Comparison of ENCODE assay signal across 1 cellular context in the genomic region with DNA sequence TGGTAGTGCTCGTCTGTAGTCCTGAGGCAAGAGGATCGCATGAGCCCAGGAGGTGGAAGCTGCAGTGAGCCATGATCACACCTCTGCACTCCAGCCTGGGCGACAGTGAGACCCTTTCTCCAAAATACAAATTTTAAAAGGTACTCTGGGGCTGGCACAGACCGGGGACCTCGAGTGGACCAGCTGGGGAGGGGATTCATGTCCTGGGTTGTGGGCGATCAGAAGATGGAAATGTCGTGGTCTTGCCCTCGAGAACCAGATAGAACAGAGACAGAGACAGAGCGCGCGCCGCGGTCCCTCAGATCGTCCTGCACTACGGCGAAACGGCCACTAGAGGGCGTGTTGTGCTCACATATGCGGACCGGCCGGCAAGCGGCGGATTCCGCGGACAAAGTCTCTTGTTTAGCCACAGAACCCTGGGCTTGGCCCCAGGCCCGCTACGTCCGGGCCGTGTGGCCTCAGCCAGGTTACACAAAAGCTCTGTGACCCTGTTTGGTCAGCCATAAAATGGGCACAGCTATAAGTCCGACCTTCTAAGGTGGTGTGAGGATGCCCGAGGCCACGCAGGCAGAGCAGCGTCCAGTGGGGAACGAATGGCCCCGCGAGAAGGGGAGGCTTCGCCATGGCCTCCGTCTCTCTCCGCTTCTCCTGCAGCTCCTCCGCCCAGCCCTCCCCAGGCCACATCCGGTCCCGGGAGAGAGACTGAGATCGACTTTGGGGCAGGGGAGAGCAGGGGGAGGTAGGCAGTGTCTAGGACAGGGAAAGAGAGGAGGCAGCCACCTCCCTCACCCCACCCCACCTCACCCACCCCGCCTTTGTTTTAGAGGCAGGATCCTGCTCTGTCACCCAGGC.
TF ChIP-seq lines count a peak whose summit lies in the region.

No MANE protein-coding gene starts in this region.

TF ChIP-seq in HepG2, 621 proteins besides CTCF, POLR2A, EP300 and RAD21 (continued from another document and continues in another):
- TF ChIP-seq, protein P1, sequence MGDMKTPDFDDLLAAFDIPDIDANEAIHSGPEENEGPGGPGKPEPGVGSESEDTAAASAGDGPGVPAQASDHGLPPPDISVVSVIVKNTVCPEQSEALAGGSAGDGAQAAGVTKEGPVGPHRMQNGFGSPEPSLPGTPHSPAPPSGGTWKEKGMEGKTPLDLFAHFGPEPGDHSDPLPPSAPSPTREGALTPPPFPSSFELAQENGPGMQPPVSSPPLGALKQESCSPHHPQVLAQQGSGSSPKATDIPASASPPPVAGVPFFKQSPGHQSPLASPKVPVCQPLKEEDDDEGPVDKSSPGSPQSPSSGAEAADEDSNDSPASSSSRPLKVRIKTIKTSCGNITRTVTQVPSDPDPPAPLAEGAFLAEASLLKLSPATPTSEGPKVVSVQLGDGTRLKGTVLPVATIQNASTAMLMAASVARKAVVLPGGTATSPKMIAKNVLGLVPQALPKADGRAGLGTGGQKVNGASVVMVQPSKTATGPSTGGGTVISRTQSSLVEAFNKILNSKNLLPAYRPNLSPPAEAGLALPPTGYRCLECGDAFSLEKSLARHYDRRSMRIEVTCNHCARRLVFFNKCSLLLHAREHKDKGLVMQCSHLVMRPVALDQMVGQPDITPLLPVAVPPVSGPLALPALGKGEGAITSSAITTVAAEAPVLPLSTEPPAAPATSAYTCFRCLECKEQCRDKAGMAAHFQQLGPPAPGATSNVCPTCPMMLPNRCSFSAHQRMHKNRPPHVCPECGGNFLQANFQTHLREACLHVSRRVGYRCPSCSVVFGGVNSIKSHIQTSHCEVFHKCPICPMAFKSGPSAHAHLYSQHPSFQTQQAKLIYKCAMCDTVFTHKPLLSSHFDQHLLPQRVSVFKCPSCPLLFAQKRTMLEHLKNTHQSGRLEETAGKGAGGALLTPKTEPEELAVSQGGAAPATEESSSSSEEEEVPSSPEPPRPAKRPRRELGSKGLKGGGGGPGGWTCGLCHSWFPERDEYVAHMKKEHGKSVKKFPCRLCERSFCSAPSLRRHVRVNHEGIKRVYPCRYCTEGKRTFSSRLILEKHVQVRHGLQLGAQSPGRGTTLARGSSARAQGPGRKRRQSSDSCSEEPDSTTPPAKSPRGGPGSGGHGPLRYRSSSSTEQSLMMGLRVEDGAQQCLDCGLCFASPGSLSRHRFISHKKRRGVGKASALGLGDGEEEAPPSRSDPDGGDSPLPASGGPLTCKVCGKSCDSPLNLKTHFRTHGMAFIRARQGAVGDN (CRISPR knock-in tag; IDR thresholded peaks at IDR 0.05) = peak; percentile 79
- TF ChIP-seq ZNF260 (CRISPR knock-in tag; IDR thresholded peaks at IDR 0.05; ENCODE audit: borderline replicate concordance, low read depth) (no peak), DNMT3B (CRISPR knock-in tag; conservative IDR thresholded peaks at IDR 0.05) (no peak), GATA4 (IDR thresholded peaks at IDR 0.05; ENCODE audit: borderline replicate concordance, low read depth) (no peak), RCOR2 (CRISPR knock-in tag; IDR thresholded peaks at IDR 0.05) (0 out of 2 replicates have a peak, but pooled peaks have one; percentile 33), HNRNPH1 (optimal IDR thresholded peaks at IDR 0.05; ENCODE audit: low read depth, low read length) (no peak), ZNF251 (CRISPR knock-in tag; IDR thresholded peaks at IDR 0.05) (no peak), ZNF768 (CRISPR knock-in tag; IDR thresholded peaks at IDR 0.05) (peak; percentile 78), SKIL (CRISPR knock-in tag; IDR thresholded peaks at IDR 0.05; ENCODE audit: borderline replicate concordance) (no peak), ZNF747 (CRISPR knock-in tag; IDR thresholded peaks at IDR 0.05; ENCODE audit: borderline replicate concordance) (no peak), ZNF24 (IDR thresholded peaks at IDR 0.05) (no peak), SIX1 (CRISPR knock-in tag; IDR thresholded peaks at IDR 0.05; ENCODE audit: borderline replicate concordance) (peak; percentile 23; the same call in 1 of the 2 replicates), NFE2 (CRISPR knock-in tag; IDR thresholded peaks at IDR 0.05) (no peak), TSC22D2 (CRISPR knock-in tag; IDR thresholded peaks at IDR 0.05; ENCODE audit: borderline replicate concordance) (peak; percentile 35; the same call in 1 of the 2 replicates), FUBP1 (CRISPR knock-in tag; IDR thresholded peaks at IDR 0.05; ENCODE audit: borderline replicate concordance) (no peak), DDIT3 (CRISPR knock-in tag; IDR thresholded peaks at IDR 0.05) (no peak), TBX3 (IDR thresholded peaks at IDR 0.05; ENCODE audit: borderline replicate concordance) (no peak), PCBP1 (IDR thresholded peaks at IDR 0.05; ENCODE audit: borderline replicate concordance, low read depth, low read length) (0 out of 2 replicates have a peak, but pooled peaks have one; percentile 53), ZFP36L1 (CRISPR knock-in tag; IDR thresholded peaks at IDR 0.05) (no peak), DR1 (CRISPR knock-in tag; IDR thresholded peaks at IDR 0.05) (no peak), ZNF496 (CRISPR knock-in tag; IDR thresholded peaks at IDR 0.05; ENCODE audit: insufficient replicate concordance) (no peak), HDAC6 (IDR thresholded peaks at IDR 0.05; ENCODE audit: low read depth, low read length) (no peak), ZNF329 (CRISPR knock-in tag; IDR thresholded peaks at IDR 0.05; ENCODE audit: low read depth) (no peak), MED13 (CRISPR knock-in tag; IDR thresholded peaks at IDR 0.05) (no peak), ZSCAN31 (CRISPR knock-in tag; IDR thresholded peaks at IDR 0.05; ENCODE audit: low read depth) (peak; percentile 56; the same call in 1 of the 2 replicates), ZFP36L2 (CRISPR knock-in tag; IDR thresholded peaks at IDR 0.05) (0 out of 2 replicates have a peak, but pooled peaks have one; percentile 46), ZNF275 (CRISPR knock-in tag; IDR thresholded peaks at IDR 0.05; ENCODE audit: borderline replicate concordance) (no peak), ZNF205 (CRISPR knock-in tag; IDR thresholded peaks at IDR 0.05) (peak; percentile 69; the same call in 1 of the 2 replicates), ZNF772 (CRISPR knock-in tag; IDR thresholded peaks at IDR 0.05) (0 out of 2 replicates have a peak, but pooled peaks have one; percentile 51), HNF1B (CRISPR knock-in tag; IDR thresholded peaks at IDR 0.05) (0 out of 2 replicates have a peak, but pooled peaks have one; percentile 43)
- TF ChIP-seq, protein P2, sequence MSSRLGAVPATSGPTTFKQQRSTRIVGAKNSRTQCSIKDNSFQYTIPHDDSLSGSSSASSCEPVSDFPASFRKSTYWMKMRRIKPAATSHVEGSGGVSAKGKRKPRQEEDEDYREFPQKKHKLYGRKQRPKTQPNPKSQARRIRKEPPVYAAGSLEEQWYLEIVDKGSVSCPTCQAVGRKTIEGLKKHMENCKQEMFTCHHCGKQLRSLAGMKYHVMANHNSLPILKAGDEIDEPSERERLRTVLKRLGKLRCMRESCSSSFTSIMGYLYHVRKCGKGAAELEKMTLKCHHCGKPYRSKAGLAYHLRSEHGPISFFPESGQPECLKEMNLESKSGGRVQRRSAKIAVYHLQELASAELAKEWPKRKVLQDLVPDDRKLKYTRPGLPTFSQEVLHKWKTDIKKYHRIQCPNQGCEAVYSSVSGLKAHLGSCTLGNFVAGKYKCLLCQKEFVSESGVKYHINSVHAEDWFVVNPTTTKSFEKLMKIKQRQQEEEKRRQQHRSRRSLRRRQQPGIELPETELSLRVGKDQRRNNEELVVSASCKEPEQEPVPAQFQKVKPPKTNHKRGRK (CRISPR knock-in tag; IDR thresholded peaks at IDR 0.05) = 0 out of 2 replicates have a peak, but pooled peaks have one; percentile 45
- TF ChIP-seq, protein P3, sequence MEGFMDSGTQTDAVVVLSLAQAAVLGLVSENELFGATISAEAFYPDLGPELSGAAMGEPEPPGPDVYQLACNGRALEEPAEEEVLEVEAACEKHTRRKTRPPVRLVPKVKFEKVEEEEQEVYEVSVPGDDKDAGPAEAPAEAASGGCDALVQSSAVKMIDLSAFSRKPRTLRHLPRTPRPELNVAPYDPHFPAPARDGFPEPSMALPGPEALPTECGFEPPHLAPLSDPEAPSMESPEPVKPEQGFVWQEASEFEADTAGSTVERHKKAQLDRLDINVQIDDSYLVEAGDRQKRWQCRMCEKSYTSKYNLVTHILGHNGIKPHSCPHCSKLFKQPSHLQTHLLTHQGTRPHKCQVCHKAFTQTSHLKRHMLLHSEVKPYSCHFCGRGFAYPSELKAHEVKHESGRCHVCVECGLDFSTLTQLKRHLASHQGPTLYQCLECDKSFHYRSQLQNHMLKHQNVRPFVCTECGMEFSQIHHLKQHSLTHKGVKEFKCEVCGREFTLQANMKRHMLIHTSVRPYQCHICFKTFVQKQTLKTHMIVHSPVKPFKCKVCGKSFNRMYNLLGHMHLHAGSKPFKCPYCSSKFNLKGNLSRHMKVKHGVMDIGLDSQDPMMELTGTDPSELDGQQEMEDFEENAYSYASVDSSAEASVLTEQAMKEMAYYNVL (CRISPR knock-in tag; IDR thresholded peaks at IDR 0.05; ENCODE audit: borderline replicate concordance) = no peak; the same call in 1 of the 2 replicates
- TF ChIP-seq, protein P4, sequence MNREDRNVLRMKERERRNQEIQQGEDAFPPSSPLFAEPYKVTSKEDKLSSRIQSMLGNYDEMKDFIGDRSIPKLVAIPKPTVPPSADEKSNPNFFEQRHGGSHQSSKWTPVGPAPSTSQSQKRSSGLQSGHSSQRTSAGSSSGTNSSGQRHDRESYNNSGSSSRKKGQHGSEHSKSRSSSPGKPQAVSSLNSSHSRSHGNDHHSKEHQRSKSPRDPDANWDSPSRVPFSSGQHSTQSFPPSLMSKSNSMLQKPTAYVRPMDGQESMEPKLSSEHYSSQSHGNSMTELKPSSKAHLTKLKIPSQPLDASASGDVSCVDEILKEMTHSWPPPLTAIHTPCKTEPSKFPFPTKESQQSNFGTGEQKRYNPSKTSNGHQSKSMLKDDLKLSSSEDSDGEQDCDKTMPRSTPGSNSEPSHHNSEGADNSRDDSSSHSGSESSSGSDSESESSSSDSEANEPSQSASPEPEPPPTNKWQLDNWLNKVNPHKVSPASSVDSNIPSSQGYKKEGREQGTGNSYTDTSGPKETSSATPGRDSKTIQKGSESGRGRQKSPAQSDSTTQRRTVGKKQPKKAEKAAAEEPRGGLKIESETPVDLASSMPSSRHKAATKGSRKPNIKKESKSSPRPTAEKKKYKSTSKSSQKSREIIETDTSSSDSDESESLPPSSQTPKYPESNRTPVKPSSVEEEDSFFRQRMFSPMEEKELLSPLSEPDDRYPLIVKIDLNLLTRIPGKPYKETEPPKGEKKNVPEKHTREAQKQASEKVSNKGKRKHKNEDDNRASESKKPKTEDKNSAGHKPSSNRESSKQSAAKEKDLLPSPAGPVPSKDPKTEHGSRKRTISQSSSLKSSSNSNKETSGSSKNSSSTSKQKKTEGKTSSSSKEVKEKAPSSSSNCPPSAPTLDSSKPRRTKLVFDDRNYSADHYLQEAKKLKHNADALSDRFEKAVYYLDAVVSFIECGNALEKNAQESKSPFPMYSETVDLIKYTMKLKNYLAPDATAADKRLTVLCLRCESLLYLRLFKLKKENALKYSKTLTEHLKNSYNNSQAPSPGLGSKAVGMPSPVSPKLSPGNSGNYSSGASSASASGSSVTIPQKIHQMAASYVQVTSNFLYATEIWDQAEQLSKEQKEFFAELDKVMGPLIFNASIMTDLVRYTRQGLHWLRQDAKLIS (CRISPR knock-in tag; IDR thresholded peaks at IDR 0.05) = no peak
- TF ChIP-seq, protein P5, sequence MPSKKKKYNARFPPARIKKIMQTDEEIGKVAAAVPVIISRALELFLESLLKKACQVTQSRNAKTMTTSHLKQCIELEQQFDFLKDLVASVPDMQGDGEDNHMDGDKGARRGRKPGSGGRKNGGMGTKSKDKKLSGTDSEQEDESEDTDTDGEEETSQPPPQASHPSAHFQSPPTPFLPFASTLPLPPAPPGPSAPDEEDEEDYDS (CRISPR knock-in tag; IDR thresholded peaks at IDR 0.05) = no peak
